12 cellular contexts compared by ENCODE assay signal in the genomic region with DNA sequence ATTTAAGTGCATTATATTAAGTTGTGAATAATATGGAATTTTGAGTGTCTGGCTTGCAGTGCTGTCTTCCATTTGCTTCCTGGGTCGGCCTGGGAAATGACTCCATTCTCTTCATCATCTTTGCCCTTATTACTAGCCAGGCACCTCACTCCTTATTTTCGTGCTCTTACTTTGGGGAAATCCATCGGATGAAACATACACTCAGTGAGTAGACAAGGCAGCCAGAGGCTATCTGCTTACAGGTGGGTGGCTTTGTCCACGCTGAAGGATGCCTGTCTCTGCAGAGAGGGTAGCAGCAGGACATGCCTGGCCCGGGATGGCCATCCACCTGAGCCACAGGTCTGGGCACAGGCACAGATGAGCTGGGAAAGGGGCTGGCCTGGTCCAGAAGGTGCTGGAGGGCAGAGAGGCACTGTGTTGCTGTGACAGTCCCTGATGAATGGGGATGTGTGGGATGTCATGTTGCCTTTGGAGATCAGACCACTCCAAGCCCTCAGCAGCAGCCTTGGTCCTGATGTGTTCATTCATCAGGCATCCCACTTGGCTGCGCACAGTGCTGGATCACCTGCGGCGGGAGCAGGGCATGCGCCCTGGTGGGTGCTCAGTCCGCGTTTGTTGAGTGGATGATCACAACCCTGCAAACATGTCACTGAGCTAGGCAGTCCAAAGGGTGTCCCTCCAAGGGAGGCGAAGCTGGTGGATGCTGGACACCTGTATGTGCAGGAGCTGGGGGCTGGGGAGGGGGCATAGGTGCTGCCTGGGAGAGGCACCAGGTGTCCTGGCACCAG.
"Had no signal": no experiment of that assay in that cellular context is flagged by ENCODE, and none has a peak within 500 bp of the region (broad histone marks: within the 10 kb centered on the region; RNA-seq: fewer than 3 reads in every experiment).

No MANE protein-coding gene starts in this region.

- H3K9me3 ChIP-seq: neutrophil, tibial artery had no signal

- H3K27ac ChIP-seq: neutrophil, tibial artery had no signal

- H3K36me3 ChIP-seq: neutrophil, tibial artery had no signal

- H3K27me3 ChIP-seq: neutrophil, tibial artery had no signal

- H3K4me3 ChIP-seq: lung, tibial artery had no signal

- DNase-seq: activated CD4-positive, alpha-beta T cell treated with anti-CD3 and anti-CD28 coated beads, Interleukin-2, amount 50 U/mL, for 1 hour; activated gamma-delta T cell treated with Interleukin-2 at 50 U/mL for 16 hours; activated T-cell treated with anti-CD3 and anti-CD28 coated beads, Interleukin-2, amount 50 U/mL, for 4 hours; dermis blood vessel endothelial cell; erythroblast; hippocampal formation; naive B cell; small intestine; T-helper 1 cell had no signal
